Comparison of ENCODE assay signal across 20 cellular contexts in the genomic region with DNA sequence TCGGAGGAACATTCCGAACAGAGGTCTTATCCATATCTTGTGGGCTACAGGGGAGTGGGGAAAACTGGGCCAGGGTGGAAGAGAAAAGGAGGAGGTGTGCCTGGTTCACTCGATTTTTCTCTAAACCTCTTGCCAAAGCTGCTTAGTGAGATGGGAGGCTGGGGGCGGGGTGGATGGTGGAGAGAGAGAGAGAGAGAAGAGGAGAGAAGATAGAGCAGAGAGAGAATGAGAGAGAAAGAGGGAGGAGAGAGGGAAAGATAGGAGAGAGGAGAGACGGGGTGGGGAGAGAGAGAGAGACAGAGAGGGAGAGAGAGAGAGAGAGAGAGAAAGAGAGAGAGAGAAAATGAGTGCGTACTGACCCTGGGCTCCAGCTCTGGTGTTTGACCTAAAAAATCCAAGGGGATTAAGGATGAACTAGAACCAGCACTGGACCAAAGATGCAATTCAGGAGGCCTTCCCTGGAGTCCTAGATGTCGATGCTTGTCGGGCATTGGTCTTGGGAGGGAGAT. TPM values are rescaled to one million over a fixed set of nuclear protein-coding genes. Genes with fewer than 3 reads are reported as not detected.
"Had no signal": no experiment of that assay in that cellular context is flagged by ENCODE, and none has a peak within 500 bp of the region (broad histone marks: within the 10 kb centered on the region; RNA-seq: fewer than 3 reads in every experiment).

No MANE protein-coding gene starts in this region.

- H3K27me3 ChIP-seq: vagina had no signal

- H3K36me3 ChIP-seq: thoracic aorta, vagina had no signal

- DNase-seq: activated CD4-positive, alpha-beta T cell treated with anti-CD3 and anti-CD28 coated beads, Interleukin-2, amount 10 ng/mL, durations not matched to agents 7 days and 5 days; activated CD4-positive, CD25-positive, alpha-beta regulatory T cell; amniotic stem cell; foreskin melanocyte; mammary epithelial cell; naive thymus-derived CD4-positive, alpha-beta T cell; psoas muscle; stimulated activated CD4-positive, alpha-beta T cell treated with anti-CD3 and anti-CD28 coated beads, Interleukin-12 subunit alpha, Interleukin-12 subunit beta, amount 100 ng/mL, for 4 hours; stimulated activated CD4-positive, alpha-beta T cell treated with anti-CD3 and anti-CD28 coated beads, Interleukin-2, amount 100 ng/mL, for 48 hours had no signal

- H3K4me3 Mint-ChIP-seq: activated CD4-positive, alpha-beta T cell treated with anti-CD3 and anti-CD28 coated beads, Interleukin-2, amount 10 ng/mL, durations not matched to agents 7 days and 5 days; naive thymus-derived CD4-positive, alpha-beta T cell; stimulated activated naive CD8-positive, alpha-beta T cell treated with anti-CD3 and anti-CD28 coated beads, Interleukin-15, Interleukin-2, amounts not matched to agents 100 ng/mL and 50 ng/mL, for 24 hours had no signal

- H3K9me3 Mint-ChIP-seq: activated CD4-positive, alpha-beta T cell treated with anti-CD3 and anti-CD28 coated beads, Interleukin-2, amount 10 ng/mL, durations not matched to agents 7 days and 5 days; activated naive CD4-positive, alpha-beta T cell treated with anti-CD3 and anti-CD28 coated beads, Interleukin-2, amount 50 U/mL, for 72 hours; stimulated activated naive CD8-positive, alpha-beta T cell treated with anti-CD3 and anti-CD28 coated beads, Interleukin-15, Interleukin-2, amounts not matched to agents 100 ng/mL and 50 ng/mL, for 24 hours had no signal

- H3K9me3 ChIP-seq: psoas muscle, thoracic aorta, vagina had no signal

- H3K79me2 ChIP-seq: hepatocyte had no signal

- H3K4me1 ChIP-seq: psoas muscle, vagina had no signal

- ATAC-seq: activated naive CD4-positive, alpha-beta T cell treated with anti-CD3 and anti-CD28 coated beads, Interleukin-2, amount 50 U/mL, for 72 hours; naive thymus-derived CD4-positive, alpha-beta T cell; psoas muscle; SK-N-SH treated with all-trans-retinoic acid at 6 μM for 48 hours had no signal

- H2AFZ ChIP-seq: hepatocyte had no signal

- H3K27ac Mint-ChIP-seq: activated CD4-positive, alpha-beta T cell treated with anti-CD3 and anti-CD28 coated beads, Interleukin-2, amount 10 ng/mL, durations not matched to agents 7 days and 5 days; naive thymus-derived CD4-positive, alpha-beta T cell; stimulated activated naive CD8-positive, alpha-beta T cell treated with anti-CD3 and anti-CD28 coated beads, Interleukin-15, Interleukin-2, amounts not matched to agents 100 ng/mL and 50 ng/mL, for 24 hours had no signal

- H3K27ac ChIP-seq: hepatocyte, psoas muscle, thoracic aorta, vagina had no signal

- H3K4me2 ChIP-seq: hepatocyte had no signal

- H3K4me3 ChIP-seq: hepatocyte, psoas muscle, thoracic aorta, vagina had no signal

RNA-seq across cellular contexts. Expression of a gene that starts 14.1 kb away (rescaled TPM):
- total RNA-seq: activated CD8-positive, alpha-beta memory T cell treated with anti-CD3 and anti-CD28 coated beads for 36 hours; hepatocyte; mammary epithelial cell had no signal
- polyA plus RNA-seq: naive thymus-derived CD4-positive, alpha-beta T cell had no signal

RNA-seq across cellular contexts. Expression of a gene that starts 45.0 kb away (rescaled TPM):
- total RNA-seq: activated CD4-positive, alpha-beta T cell treated with anti-CD3 and anti-CD28 coated beads, Interleukin-2, amount 10 ng/mL, durations not matched to agents 7 days and 5 days; activated CD8-positive, alpha-beta memory T cell treated with anti-CD3 and anti-CD28 coated beads for 36 hours; activated naive CD4-positive, alpha-beta T cell treated with anti-CD3 and anti-CD28 coated beads, Interleukin-2, amount 50 U/mL, for 72 hours; chondrocyte; hepatocyte; kidney epithelial cell; mammary epithelial cell; mononuclear cell; naive thymus-derived CD4-positive, alpha-beta T cell; psoas muscle; T-helper 1 cell treated with Interleukin-12 subunit alpha and Interleukin-12 subunit beta and Interleukin-4 antibody, amounts not matched to agents 30 ng/mL and 1 ng/mL, for 36 hours; thoracic aorta; vagina had no signal
- polyA plus RNA-seq: hepatocyte; mammary epithelial cell; naive thymus-derived CD4-positive, alpha-beta T cell; psoas muscle had no signal
